Comparison of ENCODE assay signal across 8 cellular contexts in genomic region chrX:54529166-54529558, GRCh38. TPM values are rescaled to one million over a fixed set of nuclear protein-coding genes. Genes with fewer than 3 reads are reported as not detected.
DNase-seq lines count a peak whose midpoint lies in the region; ATAC-seq, FAIRE-seq and TF ChIP-seq lines count a peak whose summit lies in the region.

No MANE protein-coding gene starts in this region.

- H3K36me3 Mint-ChIP-seq in activated naive CD4-positive, alpha-beta T cell treated with anti-CD3 and anti-CD28 coated beads for 36 hours (ENCODE audit: low read depth): peaks cover 19% of the 10 kb centered on the region
- peaks cover 19% of the 10 kb centered on the region for H3K36me3 Mint-ChIP-seq in activated CD4-positive, alpha-beta memory T cell treated with anti-CD3 and anti-CD28 coated beads for 36 hours

- POLR2A ChIA-PET in activated CD4-positive, alpha-beta memory T cell treated with anti-CD3 and anti-CD28 coated beads for 36 hours (lab: Charles Lee): interaction anchor here (0.8 to 1.4 kb wide), 3 partner anchors 88 to 110 kb away, joined by 3 to 9 read pairs (median 3); partner anchors contain the start of gene TSR2

- ATAC-seq in GM21529 (IDR thresholded peaks at IDR 0.05; ENCODE audit: unreplicated experiment) (no peak), HG02884 (IDR thresholded peaks at IDR 0.05; ENCODE audit: unreplicated experiment) (no peak)

- H3K9ac ChIP-seq in kidney (ENCODE audit: low read length in 2 of 2): peak overlapping the region in 1 of 2 donors; percentile 67

- intact Hi-C loops in activated naive CD4-positive, alpha-beta T cell treated with anti-CD3 and anti-CD28 coated beads for 36 hours (cut with micrococcal nuclease): no loop called here
- intact Hi-C loops in activated CD4-positive, alpha-beta memory T cell treated with anti-CD3 and anti-CD28 coated beads for 36 hours (cut with micrococcal nuclease): loop anchor here (1.0 kb wide), 2 partner anchors 89 to 110 kb away; partner anchors contain the start of gene TSR2
- intact Hi-C loops in kidney (cut with DNase I): no loop called here

- H3K27me3 ChIP-seq in tibial nerve: no peaks in the 10 kb centered on the region

- 30 to 51% methylated on average over 4 of the region's 4 CpGs for WGBS in tibial nerve, 2 donors

- peaks cover 25% of the 10 kb centered on the region for H3K4me1 Mint-ChIP-seq in activated naive CD4-positive, alpha-beta T cell treated with anti-CD3 and anti-CD28 coated beads for 36 hours (ENCODE audit: low read depth)
- peaks cover 30% of the 10 kb centered on the region for H3K4me1 Mint-ChIP-seq in activated CD4-positive, alpha-beta memory T cell treated with anti-CD3 and anti-CD28 coated beads for 36 hours (ENCODE audit: low read depth)

- DNase-seq in activated naive CD4-positive, alpha-beta T cell treated with anti-CD3 and anti-CD28 coated beads for 36 hours: no peak
- no peak for DNase-seq in activated naive CD4-positive, alpha-beta T cell treated with anti-CD3 and anti-CD28 coated beads, Interleukin-2, amount 50 U/mL, for 16 hours
- DNase-seq in activated CD4-positive, alpha-beta memory T cell treated with anti-CD3 and anti-CD28 coated beads for 36 hours: no peak
- DNase-seq in kidney (no peak), tibial nerve (ENCODE audit: low spot score in 2 of 2) (no peak), MV-4-11 (lab: John Stamatoyannopoulos, UW) (no peak)

- TF ChIP-seq EP300 in tibial nerve (IDR thresholded peaks at IDR 0.05): no peak

- H3K36me3 ChIP-seq in kidney (ENCODE audit: control insufficient read depth in 1 of 2, insufficient read depth in 2 of 2, low read length in 2 of 2): no peaks in the 10 kb centered on the region
- H3K36me3 ChIP-seq in tibial nerve: no peaks in the 10 kb centered on the region

- CTCF ChIA-PET in activated naive CD4-positive, alpha-beta T cell treated with anti-CD3 and anti-CD28 coated beads for 36 hours (lab: Charles Lee): interaction anchor here (0.6 kb wide), 1 partner anchor 627 kb away, joined by 3 read pairs; no protein-coding TSS in a partner anchor
- CTCF ChIA-PET in activated CD4-positive, alpha-beta memory T cell treated with anti-CD3 and anti-CD28 coated beads for 36 hours (lab: Charles Lee): interaction anchor here (0.5 to 0.8 kb wide), 2 partner anchors 13 to 111 kb away, joined by 3 to 4 read pairs; no protein-coding TSS in a partner anchor

- H3K27ac Mint-ChIP-seq in activated naive CD4-positive, alpha-beta T cell treated with anti-CD3 and anti-CD28 coated beads for 36 hours: peak overlapping the region; percentile 98
- H3K27ac Mint-ChIP-seq in activated CD4-positive, alpha-beta memory T cell treated with anti-CD3 and anti-CD28 coated beads for 36 hours: peak overlapping the region; percentile 91

- peak overlapping the region; percentile 90 for H3K4me3 Mint-ChIP-seq in activated naive CD4-positive, alpha-beta T cell treated with anti-CD3 and anti-CD28 coated beads for 36 hours
- peak overlapping the region; percentile 89 for H3K4me3 Mint-ChIP-seq in activated CD4-positive, alpha-beta memory T cell treated with anti-CD3 and anti-CD28 coated beads for 36 hours

- H3K27me3 Mint-ChIP-seq in activated naive CD4-positive, alpha-beta T cell treated with anti-CD3 and anti-CD28 coated beads for 36 hours (ENCODE audit: low read depth): no peaks in the 10 kb centered on the region
- H3K27me3 Mint-ChIP-seq in activated CD4-positive, alpha-beta memory T cell treated with anti-CD3 and anti-CD28 coated beads for 36 hours: no peaks in the 10 kb centered on the region

- no peak for TF ChIP-seq CTCF in kidney (IDR thresholded peaks at IDR 0.05; ENCODE audit: borderline replicate concordance, extremely low read depth, insufficient read depth)
- no peak for TF ChIP-seq CTCF in tibial nerve (IDR thresholded peaks at IDR 0.05)

- H3K9me3 ChIP-seq in kidney (ENCODE audit: control insufficient read depth in 1 of 2, low read length in 2 of 2) (peaks cover 0 to 5% of the 10 kb centered on the region in 2 donors), tibial nerve (no peaks in the 10 kb centered on the region)

- FAIRE-seq in kidney (lab: Jason Lieb, UNC): no peak

- H3K4me3 ChIP-seq in kidney (ENCODE audit: low read length in 2 of 2) (peak overlapping the region; percentile 79 to 88), tibial nerve (peak overlapping the region; percentile 51 to 71 (median 64))

- peak overlapping the region; percentile 93 for H3K27ac ChIP-seq in kidney (ENCODE audit: low read depth in 2 of 2, low read length in 2 of 2)
- peak overlapping the region; percentile 70 to 91 (median 85) for H3K27ac ChIP-seq in tibial nerve

- TF ChIP-seq POLR2A in tibial nerve (IDR thresholded peaks at IDR 0.05): no peak

- peaks cover 2% of the 10 kb centered on the region for H3K9me3 Mint-ChIP-seq in activated naive CD4-positive, alpha-beta T cell treated with anti-CD3 and anti-CD28 coated beads for 36 hours
- peaks cover 10% of the 10 kb centered on the region for H3K9me3 Mint-ChIP-seq in activated CD4-positive, alpha-beta memory T cell treated with anti-CD3 and anti-CD28 coated beads for 36 hours

- H3K4me1 ChIP-seq in kidney (ENCODE audit: control insufficient read depth in 1 of 2, insufficient read depth in 1 of 2, low read depth in 1 of 2, low read length in 2 of 2) (peaks cover 0 to 8% of the 10 kb centered on the region in 2 donors), tibial nerve (peaks cover 0 to 23% (median 4%) of the 10 kb centered on the region in 4 donors)

RNA-seq across cellular contexts. Expression of gene GNL3L, which starts 0.9 kb away (rescaled TPM):
- total RNA-seq in activated naive CD4-positive, alpha-beta T cell treated with anti-CD3 and anti-CD28 coated beads for 36 hours: 10 to 100 TPM; 47.6 to 47.9 TPM
- 10 to 100 TPM; 45.8 to 45.9 TPM for total RNA-seq in activated CD4-positive, alpha-beta memory T cell treated with anti-CD3 and anti-CD28 coated beads for 36 hours
- total RNA-seq in kidney (45.0 TPM), tibial nerve (10 to 100 TPM; 23.2 to 45.9 (median 27.1) TPM)
- polyA plus RNA-seq in kidney (ENCODE audit: insufficient read depth, low read depth, low replicate concordance): 2.5 TPM

RNA-seq across cellular contexts. Expression of gene FGD1, which starts 33.1 kb away (rescaled TPM):
- under 1 TPM; 0.30 to 0.38 TPM for total RNA-seq in activated naive CD4-positive, alpha-beta T cell treated with anti-CD3 and anti-CD28 coated beads for 36 hours
- total RNA-seq in activated CD4-positive, alpha-beta memory T cell treated with anti-CD3 and anti-CD28 coated beads for 36 hours: under 1 TPM; 0.15 to 0.26 TPM
- total RNA-seq in kidney (4.7 TPM), tibial nerve (1 to 10 TPM; 4.2 to 9.3 (median 5.4) TPM)
- polyA plus RNA-seq in kidney (ENCODE audit: insufficient read depth, low read depth, low replicate concordance): 2.7 TPM
